ENCODE assay signal across 1 cellular context in the genomic region with DNA sequence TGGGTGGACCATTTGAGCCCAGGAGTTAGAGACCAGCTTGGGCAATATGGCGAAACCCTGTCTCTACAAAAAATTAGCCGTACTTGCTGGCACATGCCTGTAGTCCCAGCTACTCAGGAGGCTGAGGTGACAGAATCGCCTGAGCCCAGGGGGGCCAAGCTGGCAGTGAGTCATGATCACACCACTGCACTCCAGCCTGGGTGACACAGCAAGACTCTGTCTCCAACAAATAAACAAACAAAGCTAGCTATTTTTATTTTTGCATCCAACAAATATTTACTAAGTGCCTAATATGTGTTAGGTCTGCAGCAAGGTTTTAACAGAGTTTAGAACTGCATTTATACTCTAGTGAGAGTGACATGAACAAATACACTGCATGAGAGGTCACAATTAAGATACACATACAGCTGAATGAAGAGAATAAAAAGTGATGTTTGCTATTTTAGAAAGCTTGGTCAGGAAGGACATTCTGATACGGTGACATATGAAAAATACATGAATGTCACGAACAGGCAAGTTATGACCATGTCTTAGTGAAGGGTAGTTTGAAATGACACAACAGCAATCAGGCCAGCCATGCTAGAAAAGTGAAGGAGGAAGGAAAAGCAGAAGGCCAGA.
TF ChIP-seq lines count a peak whose summit lies in the region.

No MANE protein-coding gene starts in this region.

TF ChIP-seq in endothelial cell of umbilical vein, 7 proteins besides CTCF, POLR2A, EP300 and RAD21:
- no peak for TF ChIP-seq GATA2 (IDR thresholded peaks at IDR 0.05; ENCODE audit: insufficient read depth, insufficient read length, low read depth, low read length)
- no peak for TF ChIP-seq JUN (IDR thresholded peaks at IDR 0.05; ENCODE audit: borderline replicate concordance, insufficient read depth, insufficient read length, low read depth)
- TF ChIP-seq, protein P1, sequence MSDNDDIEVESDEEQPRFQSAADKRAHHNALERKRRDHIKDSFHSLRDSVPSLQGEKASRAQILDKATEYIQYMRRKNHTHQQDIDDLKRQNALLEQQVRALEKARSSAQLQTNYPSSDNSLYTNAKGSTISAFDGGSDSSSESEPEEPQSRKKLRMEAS (IDR thresholded peaks at IDR 0.05; ENCODE audit: insufficient read depth, insufficient read length), result no peak
- TF ChIP-seq MYC (IDR thresholded peaks at IDR 0.05; ENCODE audit: low read depth, low read length), result no peak
- TF ChIP-seq POLR2AphosphoS5 (IDR thresholded peaks at IDR 0.05; ENCODE audit: insufficient read depth, low read depth, low read length), result no peak
- no peak for TF ChIP-seq FOS (IDR thresholded peaks at IDR 0.05; ENCODE audit: borderline replicate concordance, insufficient read depth, low read length)
- no peak for TF ChIP-seq EZH2 (IDR thresholded peaks at IDR 0.05; ENCODE audit: borderline replicate concordance, low read depth, low read length, severe bottlenecking)
